ENCODE assay signal across 9 cellular contexts in genomic region chr11:119029069-119029339, GRCh38. TPM values are rescaled to one million over a fixed set of nuclear protein-coding genes. Genes with fewer than 3 reads are reported as not detected.
DNase-seq lines count a peak whose midpoint lies in the region; ATAC-seq and TF ChIP-seq lines count a peak whose summit lies in the region.
"Had no signal": no experiment of that assay in that cellular context is flagged by ENCODE, and none has a peak within 500 bp of the region (broad histone marks: within the 10 kb centered on the region; RNA-seq: fewer than 3 reads in every experiment).

No MANE protein-coding gene starts in this region.

- no peak for TF ChIP-seq CTCF in nephron progenitor cell (IDR thresholded peaks at IDR 0.05)

- H3K27ac Mint-ChIP-seq in central memory CD8-positive, alpha-beta T cell (ENCODE audit: low read depth), result no peak overlapping the region
- peak overlapping the region; percentile 96 for H3K27ac Mint-ChIP-seq in nephron progenitor cell

- peaks cover 10% of the 10 kb centered on the region; the same call in 1 of the 2 replicates for H3K79me2 ChIP-seq in Karpas-422 (ENCODE audit: low read length)

- DNase-seq in Karpas-422, result no peak
- no peak for DNase-seq in central memory CD8-positive, alpha-beta T cell (ENCODE audit: low spot score in 2 of 2)
- no peak for DNase-seq in nephron progenitor cell
- DNase-seq in stimulated activated CD4-positive, alpha-beta T cell treated with anti-CD3 and anti-CD28 coated beads, Interleukin-4, amount 100 ng/mL, for 24 hours, result no peak
- no peak for DNase-seq in cortex of kidney (lab: John Stamatoyannopoulos, UW)
- DNase-seq: left cardiac atrium had no signal

- H4K20me1 ChIP-seq in BLaER1 treated with 17β-estradiol and CSF1 and Interleukin-3, amounts not matched to agents 10 nM and 100 nM, result peaks cover 0 to 34% (median 7%) of the 10 kb centered on the region in 11 experiments; a peak in 10 of 22 replicates
- H4K20me1 ChIP-seq in Karpas-422 (ENCODE audit: insufficient read depth, low read depth, low read length), result no peaks in the 10 kb centered on the region

- peaks cover 11% of the 10 kb centered on the region for H3K36me3 Mint-ChIP-seq in central memory CD8-positive, alpha-beta T cell (ENCODE audit: insufficient read depth)
- H3K36me3 Mint-ChIP-seq in nephron progenitor cell (ENCODE audit: low read depth), result peaks cover 25% of the 10 kb centered on the region

- no peaks in the 10 kb centered on the region for H3K9me3 Mint-ChIP-seq in central memory CD8-positive, alpha-beta T cell
- H3K9me3 Mint-ChIP-seq in nephron progenitor cell, result no peaks in the 10 kb centered on the region

- no peak overlapping the region for H2AFZ ChIP-seq in Karpas-422 (ENCODE audit: low read length)

- peak overlapping the region; percentile 85 for H3K4me3 Mint-ChIP-seq in central memory CD8-positive, alpha-beta T cell
- H3K4me3 Mint-ChIP-seq in nephron progenitor cell, result peak overlapping the region; percentile 87

- H3K36me3 ChIP-seq in BLaER1 treated with 17β-estradiol and CSF1 and Interleukin-3, amounts not matched to agents 10 nM and 100 nM, result peaks cover 28 to 51% (median 41%) of the 10 kb centered on the region in 11 experiments
- H3K36me3 ChIP-seq in Karpas-422 (ENCODE audit: insufficient read depth, low read length), result no peaks in the 10 kb centered on the region

- peak overlapping the region in 4 of 11 experiments; percentile 13 to 60 (median 39); a peak in 4 of 22 replicates for H3K27ac ChIP-seq in BLaER1 treated with 17β-estradiol and CSF1 and Interleukin-3, amounts not matched to agents 10 nM and 100 nM
- H3K27ac ChIP-seq in Karpas-422 (ENCODE audit: low read length), result 0 out of 2 replicates have a peak overlapping the region, but pooled peaks have one; percentile 40

- H3K4me1 ChIP-seq in BLaER1 treated with 17β-estradiol and CSF1 and Interleukin-3, amounts not matched to agents 10 nM and 100 nM, result peaks cover 26 to 45% (median 39%) of the 10 kb centered on the region in 10 experiments
- H3K4me1 ChIP-seq in Karpas-422 (ENCODE audit: low read length), result peaks cover 26% of the 10 kb centered on the region

- H3K27me3 ChIP-seq in BLaER1 treated with 17β-estradiol and CSF1 and Interleukin-3, amounts not matched to agents 10 nM and 100 nM, result no peaks in the 10 kb centered on the region
- no peaks in the 10 kb centered on the region for H3K27me3 ChIP-seq in Karpas-422 (ENCODE audit: low read length)

- H3K27me3 Mint-ChIP-seq in central memory CD8-positive, alpha-beta T cell, result no peaks in the 10 kb centered on the region
- H3K27me3 Mint-ChIP-seq in nephron progenitor cell (ENCODE audit: low read depth, poor library complexity), result peaks cover 4% of the 10 kb centered on the region

- peaks cover 21% of the 10 kb centered on the region for H3K4me1 Mint-ChIP-seq in central memory CD8-positive, alpha-beta T cell
- peaks cover 43% of the 10 kb centered on the region for H3K4me1 Mint-ChIP-seq in nephron progenitor cell

- H3K9ac ChIP-seq in BLaER1 treated with 17β-estradiol and CSF1 and Interleukin-3, amounts not matched to agents 10 nM and 100 nM, result peak overlapping the region; percentile 69 to 82 (median 80); a peak in 17 of 22 replicates
- H3K9ac ChIP-seq in Karpas-422 (ENCODE audit: low read length), result peak overlapping the region; percentile 77

- peak overlapping the region; percentile 87 to 99 (median 96); a peak in 21 of 22 replicates for H3K4me2 ChIP-seq in BLaER1 treated with 17β-estradiol and CSF1 and Interleukin-3, amounts not matched to agents 10 nM and 100 nM
- peak overlapping the region; percentile 82 for H3K4me2 ChIP-seq in Karpas-422 (ENCODE audit: low read depth, low read length, poor library complexity, severe bottlenecking)

- H3K4me3 ChIP-seq in BLaER1 treated with 17β-estradiol and CSF1 and Interleukin-3, amounts not matched to agents 10 nM and 100 nM, result peak overlapping the region in 3 of 10 experiments; percentile 77 to 84 (median 80); a peak in 5 of 20 replicates
- peak overlapping the region; percentile 89 for H3K4me3 ChIP-seq in Karpas-422 (ENCODE audit: low read length)

- no peaks in the 10 kb centered on the region for H3K9me3 ChIP-seq in BLaER1 treated with 17β-estradiol and CSF1 and Interleukin-3, amounts not matched to agents 10 nM and 100 nM (replicated peaks in 1 of 11)
- H3K9me3 ChIP-seq in Karpas-422 (ENCODE audit: low read length), result no peaks in the 10 kb centered on the region

- no peaks in the 10 kb centered on the region for H3K9me2 ChIP-seq in Karpas-422 (replicated peaks; ENCODE audit: insufficient read depth, low read length)

- no peak for ATAC-seq in central memory CD8-positive, alpha-beta T cell (replicated peaks; ENCODE audit: extremely low read depth, poor library complexity, severe bottlenecking)
- ATAC-seq in HG02763 (IDR thresholded peaks at IDR 0.05; ENCODE audit: unreplicated experiment), result no peak
- ATAC-seq in GM21423 (IDR thresholded peaks at IDR 0.05; ENCODE audit: unreplicated experiment), result no peak

RNA-seq across cellular contexts. Expression of gene SLC37A4, which starts 1.7 kb away (rescaled TPM):
- total RNA-seq in Karpas-422 (2014; rRNA removed; shearing (Covaris generic); ENCODE audit: low replicate concordance), result 4.7 and 7.4 TPM in 2 replicates

RNA-seq across cellular contexts. Expression of gene TRAPPC4, which starts 10.4 kb away (rescaled TPM):
- total RNA-seq in Karpas-422 (2014; rRNA removed; shearing (Covaris generic); ENCODE audit: low replicate concordance), result 26.3 and 33.0 TPM in 2 replicates

RNA-seq across cellular contexts. Expression of gene RPS25, which starts 10.9 kb away (rescaled TPM):
- 547 and 607 TPM in 2 replicates for total RNA-seq in Karpas-422 (2014; rRNA removed; shearing (Covaris generic); ENCODE audit: low replicate concordance)

RNA-seq across cellular contexts. Expression of gene HYOU1, which starts 28.0 kb away (rescaled TPM):
- total RNA-seq in Karpas-422 (2014; rRNA removed; shearing (Covaris generic); ENCODE audit: low replicate concordance), result 27.3 and 32.5 TPM in 2 replicates

RNA-seq across cellular contexts. Expression of gene CENATAC, which starts 31.1 kb away (rescaled TPM):
- 14.2 and 25.0 TPM in 2 replicates for total RNA-seq in Karpas-422 (2014; rRNA removed; shearing (Covaris generic); ENCODE audit: low replicate concordance)
